19 cellular contexts compared by ENCODE assay signal in genomic region chr18:49848115-49848514, GRCh38. TPM values are rescaled to one million over a fixed set of nuclear protein-coding genes. Genes with fewer than 3 reads are reported as not detected.
DNase-seq lines count a peak whose midpoint lies in the region; ATAC-seq and TF ChIP-seq lines count a peak whose summit lies in the region.
"Had no signal": no experiment of that assay in that cellular context is flagged by ENCODE, and none has a peak within 500 bp of the region (broad histone marks: within the 10 kb centered on the region; RNA-seq: fewer than 3 reads in every experiment).

No MANE protein-coding gene starts in this region.

- no TSS peak for BruUV-seq in IMR-90 (replicated peaks; lab: Mats Ljungman, UMichigan)

- no peak for TF ChIP-seq RAD21 in IMR-90 (IDR thresholded peaks at IDR 0.05; ENCODE audit: low read length)

- H3K18ac ChIP-seq in IMR-90 (ENCODE audit: low read depth, low read length), result no peak overlapping the region

- in situ Hi-C loops in IMR-90 (cut with MboI; ENCODE audit: low sequenced_read_pairs), result loop anchor here (10.0 kb wide), 1 partner anchor 353 kb away; the partner anchor contains the start of gene RPL17

- no peak overlapping the region for H4K5ac ChIP-seq in IMR-90 (ENCODE audit: low read depth, low read length)

- no peak overlapping the region for H2AFZ ChIP-seq in IMR-90 (replicated peaks; ENCODE audit: low read length, poor library complexity)

- no peak overlapping the region for H2BK20ac ChIP-seq in IMR-90 (ENCODE audit: low read depth, low read length)

- ATAC-seq in left ventricle myocardium superior (no peak), IMR-90 (ENCODE audit: low read depth) (no peak), HG02588 (IDR thresholded peaks at IDR 0.05; ENCODE audit: unreplicated experiment) (no peak)
- ATAC-seq: SK-N-SH treated with all-trans-retinoic acid at 6 μM for 48 hours had no signal

- no peak overlapping the region for H3K4me3 ChIP-seq in right atrium auricular region
- H3K4me3 ChIP-seq in IMR-90 (ENCODE audit: insufficient read depth, low read depth, low read length), result no peak overlapping the region

- POLR2A ChIA-PET in IMR-90 (lab: Charles Lee; ENCODE audit: unreplicated experiment), result no interaction called here

- no peak overlapping the region for H4K91ac ChIP-seq in IMR-90 (ENCODE audit: insufficient read depth, low read depth, low read length)

- intact Hi-C loops in left ventricle myocardium superior (cut with micrococcal nuclease) (no loop called here), IMR-90 (cut with micrococcal nuclease) (no loop called here)

- H3K9me3 ChIP-seq in right atrium auricular region (no peaks in the 10 kb centered on the region), IMR-90 (ENCODE audit: control insufficient read depth, insufficient read depth, low read length) (no peaks in the 10 kb centered on the region)
- H3K9me3 ChIP-seq: BE2C had no signal

- H3K4ac ChIP-seq in IMR-90 (ENCODE audit: low read depth, low read length), result no peak overlapping the region; the same call in 1 of the 2 replicates

- H3K9ac ChIP-seq in IMR-90 (ENCODE audit: low read depth, low read length), result no peak overlapping the region

- H2AK9ac ChIP-seq in IMR-90 (replicated peaks; ENCODE audit: low read depth, low read length, poor library complexity), result no peak overlapping the region

- no peak overlapping the region for H2BK5ac ChIP-seq in IMR-90 (ENCODE audit: low read depth, low read length, poor library complexity, severe bottlenecking)

- CTCF ChIA-PET in IMR-90 (lab: Yijun Ruan, JAX), result no interaction called here

- no peak overlapping the region for H4K8ac ChIP-seq in IMR-90 (ENCODE audit: low read depth in 2 of 2, low read length in 2 of 2)

- H2AK5ac ChIP-seq in IMR-90 (ENCODE audit: low read depth, low read length), result peak overlapping the region; percentile 87

- no peaks in the 10 kb centered on the region for H3K27me3 ChIP-seq in right atrium auricular region
- H3K27me3 ChIP-seq in IMR-90 (ENCODE audit: control insufficient read depth, insufficient read depth, low read length), result peaks cover 2% of the 10 kb centered on the region; the same call in 1 of the 2 replicates
- H3K27me3 ChIP-seq: BE2C had no signal

- DNase-seq in right atrium auricular region (ENCODE audit: low spot score) (peak; percentile 28), left ventricle myocardium superior (no peak), IMR-90 (no peak), epithelial cell of prostate (ENCODE audit: low read depth, low spot score) (no peak), ureter (ENCODE audit: low spot score) (peak; percentile 29), NCI-H187 treated with DMSO at 0.1 percent for 48 hours (lab: John Stamatoyannopoulos, UW) (no peak), retina (no peak)
- DNase-seq: BE2C; CD4-positive, alpha-beta memory T cell; H9; KBM-7; NCI-H1105 treated with DMSO at 0.1 percent for 48 hours; NCI-H1694; NCI-H510A; NCI-H748 treated with DMSO at 0.1 percent for 48 hours; OCI-M1; SHP77 treated with DMSO at 0.1 percent for 48 hours had no signal

- TF ChIP-seq POLR2A in IMR-90 (IDR thresholded peaks at IDR 0.05; ENCODE audit: low read depth, low read length), result no peak

- H4K20me1 ChIP-seq in IMR-90 (ENCODE audit: insufficient read depth, low read length), result no peaks in the 10 kb centered on the region

- H2BK120ac ChIP-seq in IMR-90 (ENCODE audit: low read depth, low read length), result no peak overlapping the region

- WGBS in IMR-90 (ENCODE audit: extremely low coverage in 2 of 2, insufficient read length in 1 of 2), 2 experiments, result 100% methylated on average over 3 of the region's 4 CpGs; no CpG with 5 or more reads in 1 of the 2 experiments

- H3K36me3 ChIP-seq in right atrium auricular region, result no peaks in the 10 kb centered on the region
- H3K36me3 ChIP-seq in IMR-90 (ENCODE audit: control insufficient read depth, insufficient read depth, low read length), result no peaks in the 10 kb centered on the region
- H3K36me3 ChIP-seq: BE2C had no signal

- dilution Hi-C loops in IMR-90 (cut with HindIII; ENCODE audit: low sequenced_read_pairs, unreplicated experiment), result no loop called here

- no peak overlapping the region for H3K27ac ChIP-seq in right atrium auricular region
- H3K27ac ChIP-seq in IMR-90 (ENCODE audit: insufficient read depth, low read length), result no peak overlapping the region
- H3K27ac ChIP-seq in epithelial cell of prostate, result peak overlapping the region; percentile 97

- no peak overlapping the region for H3K14ac ChIP-seq in IMR-90 (replicated peaks; ENCODE audit: low read depth, low read length)

- TF ChIP-seq CTCF in right atrium auricular region (IDR thresholded peaks at IDR 0.05) (no peak), IMR-90 (conservative IDR thresholded peaks at IDR 0.05; ENCODE audit: low read depth, low read length) (no peak)

- no peak overlapping the region for H3K56ac ChIP-seq in IMR-90 (ENCODE audit: extremely low read depth, insufficient read depth, low read length)

- H3K23ac ChIP-seq in IMR-90 (ENCODE audit: low read depth, low read length), result no peak overlapping the region

- no peak overlapping the region for H3K4me2 ChIP-seq in IMR-90 (ENCODE audit: low read depth, low read length)

- H2BK15ac ChIP-seq in IMR-90 (ENCODE audit: low read depth, low read length), result no peak overlapping the region

- H3K9me1 ChIP-seq in IMR-90 (ENCODE audit: insufficient read depth, low read length), result peaks cover 11% of the 10 kb centered on the region; the same call in 1 of the 2 replicates

- no peaks in the 10 kb centered on the region for H3K79me1 ChIP-seq in IMR-90 (ENCODE audit: low read depth in 1 of 2, low read length in 2 of 2)

- H3K4me1 ChIP-seq in right atrium auricular region, result peaks cover 0 to 16% of the 10 kb centered on the region in 2 donors
- H3K4me1 ChIP-seq in IMR-90 (ENCODE audit: control insufficient read depth, insufficient read depth, low read length), result peaks cover 7% of the 10 kb centered on the region
- H3K4me1 ChIP-seq: BE2C had no signal

TF ChIP-seq in IMR-90, 13 proteins besides CTCF, POLR2A, EP300 and RAD21:
- TF ChIP-seq RCOR1 (IDR thresholded peaks at IDR 0.05; ENCODE audit: insufficient replicate concordance, low read length) (no peak), NFE2L2 (IDR thresholded peaks at IDR 0.05; ENCODE audit: low read depth, low read length) (no peak), ELK1 (IDR thresholded peaks at IDR 0.05; ENCODE audit: borderline replicate concordance, low read depth, low read length) (no peak), USF2 (IDR thresholded peaks at IDR 0.05; ENCODE audit: low read depth, low read length) (no peak), SMC3 (IDR thresholded peaks at IDR 0.05; ENCODE audit: low read depth, low read length) (no peak), RFX5 (IDR thresholded peaks at IDR 0.05; ENCODE audit: low read depth, low read length) (no peak), FOS (IDR thresholded peaks at IDR 0.05; ENCODE audit: low read depth, low read length) (no peak), MXI1 (IDR thresholded peaks at IDR 0.05; ENCODE audit: borderline replicate concordance, low read depth, low read length) (no peak), CHD1 (IDR thresholded peaks at IDR 0.05; ENCODE audit: low read depth, low read length) (no peak), CEBPB (IDR thresholded peaks at IDR 0.05; ENCODE audit: low read depth, low read length) (no peak), MAFK (IDR thresholded peaks at IDR 0.05; ENCODE audit: low read depth, low read length) (no peak), BHLHE40 (IDR thresholded peaks at IDR 0.05; ENCODE audit: low read depth, low read length) (no peak), MAZ (IDR thresholded peaks at IDR 0.05; ENCODE audit: borderline replicate concordance, low read depth, low read length) (no peak)

RNA-seq across cellular contexts. Expression of gene ACAA2, which starts 34.8 kb away (rescaled TPM):
- 100 to 1,000 TPM; 115 to 149 TPM for total RNA-seq in right atrium auricular region
- 397 TPM for total RNA-seq in left ventricle myocardium superior
- total RNA-seq in IMR-90 (2012; rRNA removed), result 61.5 and 71.7 TPM in 2 replicates
- 19.0 and 24.4 TPM in 2 replicates for polyA plus RNA-seq in IMR-90 (2012; rRNA removed)
- 6.5 and 12.8 TPM in 2 replicates for polyA plus RNA-seq in IMR-90 (2012; cell fraction: cytosol; rRNA removed)
- polyA plus RNA-seq in IMR-90 (2012; cell fraction: nucleus; rRNA removed; ENCODE audit: low replicate concordance), result 2.4 and 15.0 TPM in 2 replicates
- 21.3 TPM for total RNA-seq in ureter

Comparison
In these comparisons a context has a peak if more than half of its experiments do, and no peak if none do; other contexts are left out.
1. DNase-seq: peak in right atrium auricular region (single experiment) and ureter (single experiment); none in left ventricle myocardium superior (single experiment), IMR-90 (single experiment), epithelial cell of prostate (single experiment), NCI-H187 treated with DMSO at 0.1 percent for 48 hours (single experiment) and retina (single experiment).